10 cellular contexts compared by ENCODE assay signal in the genomic region with DNA sequence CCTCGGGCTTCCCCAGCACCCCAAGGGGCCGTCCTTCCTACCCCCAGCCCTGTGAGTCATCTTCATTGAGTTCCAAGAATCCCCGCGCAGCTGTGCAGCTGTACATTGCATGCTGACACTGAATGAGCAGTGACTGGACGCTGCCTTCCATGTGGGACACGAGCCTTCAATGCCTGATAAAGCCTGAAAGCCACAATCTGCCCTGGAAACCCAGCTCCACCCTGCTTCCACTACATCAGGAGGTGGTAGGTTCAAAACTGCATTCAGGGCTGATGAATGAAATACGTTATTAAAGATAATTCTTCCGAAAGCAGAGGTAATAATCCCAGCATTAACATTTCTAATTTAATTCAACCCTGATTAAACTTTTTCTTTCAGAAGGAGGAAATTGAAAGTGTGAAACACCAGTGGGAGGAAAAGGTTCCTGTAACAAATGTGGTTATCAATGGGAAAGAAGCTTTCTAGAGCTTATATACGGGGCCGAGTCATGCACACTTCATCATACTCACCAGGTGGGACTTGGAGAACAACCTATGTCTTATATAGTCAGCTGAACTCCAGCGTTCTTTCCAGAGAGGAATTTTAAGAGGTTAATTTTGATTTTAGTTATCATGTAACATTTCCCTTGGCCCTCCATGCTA.
DNase-seq lines count a peak whose midpoint lies in the region; FAIRE-seq and TF ChIP-seq lines count a peak whose summit lies in the region.
"Had no signal": no experiment of that assay in that cellular context is flagged by ENCODE, and none has a peak within 500 bp of the region (broad histone marks: within the 10 kb centered on the region; RNA-seq: fewer than 3 reads in every experiment).

No MANE protein-coding gene starts in this region.

- H3K27me3 ChIP-seq in astrocyte (ENCODE audit: insufficient read depth, low read length) = no peaks in the 10 kb centered on the region

- no peak for TF ChIP-seq CTCF in astrocyte (IDR thresholded peaks at IDR 0.05; ENCODE audit: insufficient read depth, low read depth, low read length)

- H3K9me3 ChIP-seq in astrocyte (ENCODE audit: insufficient read depth, low read depth, low read length) = no peaks in the 10 kb centered on the region

- no peaks in the 10 kb centered on the region for H3K79me2 ChIP-seq in astrocyte (ENCODE audit: insufficient read depth, low read length)

- H3K4me3 ChIP-seq in astrocyte (ENCODE audit: insufficient read depth, low read depth, low read length) = no peak overlapping the region

- peaks cover 5% of the 10 kb centered on the region for H3K36me3 Mint-ChIP-seq in astrocyte (ENCODE audit: low read depth, unreplicated experiment)

- H3K4me1 ChIP-seq in astrocyte (ENCODE audit: insufficient read depth, low read length) = peaks cover 3% of the 10 kb centered on the region

- H3K4me3 Mint-ChIP-seq in astrocyte (ENCODE audit: unreplicated experiment) = no peak overlapping the region

- DNase-seq in GM03348 (ENCODE audit: low spot score) (peak; percentile 94), HK-2 (ENCODE audit: unreplicated experiment) (peak; percentile 64), astrocyte (ENCODE audit: low read depth) (peak; percentile 98), myocyte (ENCODE audit: low read depth) (peak; percentile 98), NCI-H2107 (lab: John Stamatoyannopoulos, UW) (no peak), GM12891 (ENCODE audit: insufficient read length, low spot score) (no peak), NCI-H1092 treated with DMSO at 0.1 percent for 48 hours (lab: John Stamatoyannopoulos, UW) (no peak), cerebellar cortex (ENCODE audit: low spot score) (no peak)

- H4K20me1 ChIP-seq in astrocyte (ENCODE audit: insufficient read depth, low read length) = no peaks in the 10 kb centered on the region

- H3K27me3 Mint-ChIP-seq in astrocyte (ENCODE audit: low read depth, unreplicated experiment) = peaks cover 3% of the 10 kb centered on the region

- no peak overlapping the region for H2AFZ ChIP-seq in astrocyte (ENCODE audit: low read depth, low read length)

- H3K9ac ChIP-seq in astrocyte (ENCODE audit: low read length) = no peak overlapping the region

- H3K9me3 Mint-ChIP-seq in astrocyte (ENCODE audit: unreplicated experiment) = peaks cover 3% of the 10 kb centered on the region

- peak overlapping the region; percentile 42 for H3K4me2 ChIP-seq in astrocyte (ENCODE audit: low read length)

- H3K36me3 ChIP-seq in astrocyte (ENCODE audit: insufficient read depth, low read length) = no peaks in the 10 kb centered on the region

- peak overlapping the region; percentile 21 for H3K27ac ChIP-seq in astrocyte (ENCODE audit: low read depth, low read length)
- H3K27ac ChIP-seq: dorsolateral prefrontal cortex, HL-60 had no signal

- peak; percentile 54 for FAIRE-seq in astrocyte (lab: Jason Lieb, UNC)
- no peak for FAIRE-seq in GM12891 (lab: Jason Lieb, UNC)

- H3K27ac Mint-ChIP-seq in astrocyte (ENCODE audit: unreplicated experiment) = peak overlapping the region; percentile 73

- peaks cover 25% of the 10 kb centered on the region for H3K4me1 Mint-ChIP-seq in astrocyte (ENCODE audit: low read depth, unreplicated experiment)

- no peak for TF ChIP-seq POLR2A in GM12891 (IDR thresholded peaks at IDR 0.05; ENCODE audit: low read depth, low read length)

TF ChIP-seq in GM12891, 5 proteins besides CTCF, POLR2A, EP300 and RAD21:
- no peak for TF ChIP-seq SPI1 (IDR thresholded peaks at IDR 0.05; ENCODE audit: low read depth, low read length)
- TF ChIP-seq POU2F2 (IDR thresholded peaks at IDR 0.05; ENCODE audit: low read depth, low read length) = no peak
- no peak for TF ChIP-seq POLR2AphosphoS5 (IDR thresholded peaks at IDR 0.05; ENCODE audit: low read depth, low read length)
- TF ChIP-seq TAF1 (IDR thresholded peaks at IDR 0.05; ENCODE audit: low read depth, low read length) = no peak

Comparison
In these comparisons a context has a peak if more than half of its experiments do, and no peak if none do; other contexts are left out.
1. DNase-seq: peak in GM03348 (single experiment), HK-2 (single experiment), astrocyte (single experiment) and myocyte (single experiment); none in NCI-H2107 (single experiment), GM12891 (single experiment), NCI-H1092 treated with DMSO at 0.1 percent for 48 hours (single experiment) and cerebellar cortex (single experiment).